ENCODE assay signal across 1 cellular context in the genomic region with DNA sequence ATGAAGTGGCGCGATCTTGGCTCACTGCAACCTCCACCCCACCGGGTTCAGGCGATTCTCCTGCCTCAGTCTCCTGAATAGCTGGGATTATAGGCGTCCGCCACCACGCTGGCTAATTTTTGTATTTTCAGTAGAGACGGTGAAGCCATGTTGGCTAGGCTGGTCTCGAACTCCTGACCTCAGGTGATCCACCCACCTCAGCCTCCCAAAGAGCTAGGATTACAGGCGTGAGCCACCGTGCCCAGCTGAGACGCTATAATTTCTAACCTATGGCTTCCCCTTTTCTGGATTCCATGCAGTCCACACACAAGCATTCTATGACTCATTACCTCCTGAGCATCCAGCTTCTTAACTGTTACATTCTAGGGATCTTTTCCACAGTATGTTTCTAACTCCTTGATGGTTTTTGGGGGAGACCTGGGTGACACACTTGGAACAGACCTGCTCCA.
A peak's percentile ranks its signal among the peaks of the same experiment; 100 is the strongest.
TF ChIP-seq lines count a peak whose summit lies in the region.

No MANE protein-coding gene starts in this region.

TF ChIP-seq in H1, 55 proteins besides CTCF, POLR2A, EP300 and RAD21 (continued from another document):
- TF ChIP-seq JUN (IDR thresholded peaks at IDR 0.05; ENCODE audit: low read depth, low read length) (no peak), TAF7 (optimal IDR thresholded peaks at IDR 0.05; ENCODE audit: borderline replicate concordance, low read depth, low read length) (no peak), TAF1 (IDR thresholded peaks at IDR 0.05; ENCODE audit: low read depth, low read length) (0 out of 2 replicates have a peak, but pooled peaks have one; percentile 19)
- TF ChIP-seq, protein P1, sequence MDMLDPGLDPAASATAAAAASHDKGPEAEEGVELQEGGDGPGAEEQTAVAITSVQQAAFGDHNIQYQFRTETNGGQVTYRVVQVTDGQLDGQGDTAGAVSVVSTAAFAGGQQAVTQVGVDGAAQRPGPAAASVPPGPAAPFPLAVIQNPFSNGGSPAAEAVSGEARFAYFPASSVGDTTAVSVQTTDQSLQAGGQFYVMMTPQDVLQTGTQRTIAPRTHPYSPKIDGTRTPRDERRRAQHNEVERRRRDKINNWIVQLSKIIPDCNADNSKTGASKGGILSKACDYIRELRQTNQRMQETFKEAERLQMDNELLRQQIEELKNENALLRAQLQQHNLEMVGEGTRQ (IDR thresholded peaks at IDR 0.05; ENCODE audit: low read length): no peak
- TF ChIP-seq, protein P2, sequence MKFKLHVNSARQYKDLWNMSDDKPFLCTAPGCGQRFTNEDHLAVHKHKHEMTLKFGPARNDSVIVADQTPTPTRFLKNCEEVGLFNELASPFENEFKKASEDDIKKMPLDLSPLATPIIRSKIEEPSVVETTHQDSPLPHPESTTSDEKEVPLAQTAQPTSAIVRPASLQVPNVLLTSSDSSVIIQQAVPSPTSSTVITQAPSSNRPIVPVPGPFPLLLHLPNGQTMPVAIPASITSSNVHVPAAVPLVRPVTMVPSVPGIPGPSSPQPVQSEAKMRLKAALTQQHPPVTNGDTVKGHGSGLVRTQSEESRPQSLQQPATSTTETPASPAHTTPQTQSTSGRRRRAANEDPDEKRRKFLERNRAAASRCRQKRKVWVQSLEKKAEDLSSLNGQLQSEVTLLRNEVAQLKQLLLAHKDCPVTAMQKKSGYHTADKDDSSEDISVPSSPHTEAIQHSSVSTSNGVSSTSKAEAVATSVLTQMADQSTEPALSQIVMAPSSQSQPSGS (IDR thresholded peaks at IDR 0.05; ENCODE audit: low read length): 0 out of 2 replicates have a peak, but pooled peaks have one; percentile 10
